Comparison of ENCODE assay signal across 8 cellular contexts in genomic region chr16:20805684-20806167, GRCh38. TPM values are rescaled to one million over a fixed set of nuclear protein-coding genes. Genes with fewer than 3 reads are reported as not detected.
DNase-seq lines count a peak whose midpoint lies in the region; ATAC-seq, FAIRE-seq and TF ChIP-seq lines count a peak whose summit lies in the region.
"Not testable (repeated sequence)": the region's sequence is repeated elsewhere in the genome, so short reads cannot be mapped to it uniquely, and the experiment has no call there.

No MANE protein-coding gene starts in this region.

- not testable (repeated sequence) for H2BK120ac ChIP-seq in H1 (replicated peaks; ENCODE audit: low read depth, low read length)

- 41% methylated on average over 12 of the region's 12 CpGs; no CpG with 5 or more reads in 1 of the 2 experiments for WGBS in H1 (ENCODE audit: extremely low coverage in 1 of 2, insufficient coverage in 1 of 2, insufficient read length in 1 of 2, insufficient replicate concordance in 2 of 2, low coverage in 1 of 2, low lambda C conversion rate in 2 of 2, missing lambda C conversion rate in 1 of 2), 2 experiments
- 1 to 6% methylated on average over 12 of the region's 12 CpGs for WGBS in testis, 2 donors

- H3K27ac Mint-ChIP-seq in activated naive CD4-positive, alpha-beta T cell treated with anti-CD3 and anti-CD28 coated beads, Interleukin-2, amount 50 U/mL, for 24 hours, result not testable (repeated sequence)
- peak overlapping the region; percentile 99 for H3K27ac Mint-ChIP-seq in neural progenitor cell

- H3K4me2 ChIP-seq in H1 (ENCODE audit: insufficient read depth in 1 of 2, low read depth in 2 of 2, low read length in 2 of 2) (peak overlapping the region; percentile 67 to 91), keratinocyte (ENCODE audit: control insufficient read depth, extremely low read depth, insufficient read depth, low read depth, low read length) (peak overlapping the region; percentile 88), neural progenitor cell (peak overlapping the region; percentile 89)

- H3K56ac ChIP-seq in H1 (replicated peaks; ENCODE audit: insufficient read length, low read depth, low read length), result not testable (repeated sequence)

- H2BK12ac ChIP-seq in H1 (ENCODE audit: low read depth, low read length), result 0 out of 2 replicates have a peak overlapping the region, but pooled peaks have one; percentile 72

- H3K79me1 ChIP-seq in H1 (ENCODE audit: low read depth, low read length), result not testable (repeated sequence)

- H3K4ac ChIP-seq in H1 (replicated peaks; ENCODE audit: insufficient read length, low read depth, low read length), result peak overlapping the region; percentile 85

- DNase-seq in COR-L47 (lab: John Stamatoyannopoulos, UW), result peak; percentile 21
- not testable (repeated sequence) for DNase-seq in RWPE2 (ENCODE audit: low spot score); H1 (ENCODE audit: low read depth in 1 of 2, low spot score in 2 of 2); keratinocyte (ENCODE audit: low read depth, low spot score); neural progenitor cell (ENCODE audit: low spot score); testis

- peak overlapping the region; percentile 84 for H3K27ac ChIP-seq in RWPE2 (ENCODE audit: poor library complexity, severe bottlenecking)
- H3K27ac ChIP-seq in H1 (ENCODE audit: low read depth, low read length); neural progenitor cell: not testable (repeated sequence)
- peak overlapping the region; percentile 89 for H3K27ac ChIP-seq in keratinocyte (ENCODE audit: control insufficient read depth, insufficient read depth, low read length)
- peak overlapping the region; percentile 88 to 91 for H3K27ac ChIP-seq in testis

- H2BK15ac ChIP-seq in H1 (ENCODE audit: low read length), result peak overlapping the region; percentile 67; the same call in 1 of the 2 replicates

- H2AK5ac ChIP-seq in H1 (ENCODE audit: low read depth, low read length), result not testable (repeated sequence)

- CTCF ChIA-PET in H1 (lab: Charles Lee; ENCODE audit: partially characterized antibody), result interaction anchor here (0.6 to 1.3 kb wide), 2 partner anchors 14 to 275 kb away, joined by 3 to 6 read pairs; no protein-coding TSS in a partner anchor

- dilution Hi-C loops in keratinocyte (cut with MboI; ENCODE audit: extremely low pct_ligation_motif_present, low sequenced_read_pairs), result not testable (repeated sequence)

- H3K9me3 ChIP-seq in RWPE2 (ENCODE audit: severe bottlenecking); H1 (ENCODE audit: insufficient read depth in 2 of 2, low read depth in 1 of 2, low read length in 1 of 2); keratinocyte (ENCODE audit: control insufficient read depth, low read depth, low read length); neural progenitor cell (ENCODE audit: low read depth); testis: not testable (repeated sequence)

- peaks cover 23% of the 10 kb centered on the region for H3K36me3 ChIP-seq in RWPE2 (ENCODE audit: low read depth)
- H3K36me3 ChIP-seq in H1 (ENCODE audit: control insufficient read depth in 2 of 4, insufficient read depth in 4 of 4, low read length in 3 of 4); keratinocyte (ENCODE audit: control insufficient read depth in 2 of 2, extremely low read depth in 1 of 2, insufficient read depth in 2 of 2, low read length in 2 of 2); neural progenitor cell; testis (ENCODE audit: low read depth, missing control alignments): not testable (repeated sequence)

- H2BK5ac ChIP-seq in H1 (ENCODE audit: low read depth, low read length), result peak overlapping the region; percentile 69

- H3K4me1 Mint-ChIP-seq in activated naive CD4-positive, alpha-beta T cell treated with anti-CD3 and anti-CD28 coated beads, Interleukin-2, amount 50 U/mL, for 24 hours, result peaks cover 14% of the 10 kb centered on the region
- not testable (repeated sequence) for H3K4me1 Mint-ChIP-seq in neural progenitor cell

- H3F3A ChIP-seq in neural progenitor cell (ENCODE audit: low read depth), result peaks cover 14% of the 10 kb centered on the region

- TF ChIP-seq EP300 in H1 (IDR thresholded peaks at IDR 0.05; ENCODE audit: borderline replicate concordance in 1 of 2, low read depth in 2 of 2, low read length in 2 of 2), result not testable (repeated sequence)

- POLR2A ChIA-PET in H1 (lab: Charles Lee; ENCODE audit: partially characterized antibody), result interaction anchor here (1.3 to 2.8 kb wide), 8 partner anchors 10 to 242 kb away, joined by 3 to 10 read pairs (median 6); partner anchors contain the start of genes DCUN1D3 and LYRM1

- peak overlapping the region; percentile 4 to 91 (median 84); a peak in 6 of 7 replicates for H3K9ac ChIP-seq in H1 (replicated peaks in 1 of 4; ENCODE audit: extremely low read depth in 1 of 4, low read depth in 3 of 4, low read length in 3 of 4)
- peak overlapping the region; percentile 89 for H3K9ac ChIP-seq in keratinocyte (ENCODE audit: control insufficient read depth, extremely low read depth, insufficient read depth, low read length)
- peak overlapping the region; percentile 40 for H3K9ac ChIP-seq in neural progenitor cell

- not testable (repeated sequence) for H3K23me2 ChIP-seq in H1 (ENCODE audit: low read depth, low read length)

- H3K4me3 ChIP-seq in RWPE2 (ENCODE audit: severe bottlenecking) (peak overlapping the region; percentile 57), H1 (ENCODE audit: extremely low read depth in 1 of 4, insufficient read depth in 2 of 4, low read depth in 3 of 4, low read length in 4 of 4) (peak overlapping the region; percentile 71 to 91 (median 80)), keratinocyte (ENCODE audit: control insufficient read depth in 2 of 3, extremely low read depth in 1 of 3, insufficient read depth in 2 of 3, low read depth in 1 of 3, low read length in 3 of 3) (peak overlapping the region; percentile 86 to 95 (median 93)), neural progenitor cell (peak overlapping the region; percentile 78), testis (peak overlapping the region; percentile 74 to 89)

- H3K23ac ChIP-seq in H1 (ENCODE audit: insufficient read length), result not testable (repeated sequence)

- not testable (repeated sequence) for H3K79me2 ChIP-seq in H1 (ENCODE audit: control insufficient read depth in 1 of 2, insufficient read depth in 2 of 2, low read length in 2 of 2); keratinocyte (ENCODE audit: control insufficient read depth, insufficient read depth, low read length)
- H3K79me2 ChIP-seq in neural progenitor cell (ENCODE audit: low read depth), result peaks cover 18% of the 10 kb centered on the region

- not testable (repeated sequence) for TF ChIP-seq POLR2A in H1 (IDR thresholded peaks at IDR 0.05; ENCODE audit: control extremely low read depth in 1 of 2, low read depth in 2 of 2, low read length in 2 of 2); testis (IDR thresholded peaks at IDR 0.05)

- FAIRE-seq in H1 (lab: Jason Lieb, UNC); keratinocyte (lab: Jason Lieb, UNC): not testable (repeated sequence)

- peak overlapping the region; percentile 91 for H4K8ac ChIP-seq in H1 (ENCODE audit: extremely low read depth, insufficient read depth, low read length)

- H4K20me1 ChIP-seq in H1 (replicated peaks in 1 of 2; ENCODE audit: control insufficient read depth in 1 of 2, insufficient read depth in 2 of 2, low read length in 2 of 2); keratinocyte (ENCODE audit: control insufficient read depth, extremely low read depth, insufficient read depth, low read length); neural progenitor cell (ENCODE audit: low read depth): not testable (repeated sequence)

- not testable (repeated sequence) for TF ChIP-seq CTCF in RWPE2 (IDR thresholded peaks at IDR 0.05; ENCODE audit: poor library complexity, severe bottlenecking); H1 (IDR thresholded peaks at IDR 0.05; ENCODE audit: control extremely low read depth in 1 of 3, insufficient read depth in 1 of 3, low read depth in 1 of 3, low read length in 3 of 3); keratinocyte (optimal IDR thresholded peaks at IDR 0.05 in 1 of 3, IDR thresholded peaks at IDR 0.05 in 1 of 3, conservative IDR thresholded peaks at IDR 0.05 in 1 of 3; ENCODE audit: extremely low read depth in 1 of 3, insufficient read depth in 2 of 3, low read length in 3 of 3); neural progenitor cell (IDR thresholded peaks at IDR 0.05); testis (IDR thresholded peaks at IDR 0.05)

- ATAC-seq in HG03575 (IDR thresholded peaks at IDR 0.05; ENCODE audit: extremely low read depth, insufficient number of reproducible peaks, low FRiP score, unreplicated experiment), result peak; percentile 12
- not testable (repeated sequence) for ATAC-seq in RWPE2 (ENCODE audit: low read depth)

- H2AFZ ChIP-seq in H1 (ENCODE audit: low read length) (peak overlapping the region; percentile 27; the same call in 1 of the 2 replicates), keratinocyte (ENCODE audit: control insufficient read depth, low read length) (peak overlapping the region; percentile 96), neural progenitor cell (replicated peaks) (peak overlapping the region; percentile 98)

- H3K4me1 ChIP-seq in RWPE2 (ENCODE audit: insufficient read depth, poor library complexity, severe bottlenecking); H1 (replicated peaks in 1 of 4; ENCODE audit: control insufficient read depth in 3 of 4, insufficient read depth in 4 of 4, low read length in 3 of 4); keratinocyte (ENCODE audit: control insufficient read depth, extremely low read depth, insufficient read depth, low read length); neural progenitor cell; testis: not testable (repeated sequence)

- H3K36me3 Mint-ChIP-seq in activated naive CD4-positive, alpha-beta T cell treated with anti-CD3 and anti-CD28 coated beads, Interleukin-2, amount 50 U/mL, for 24 hours; neural progenitor cell: not testable (repeated sequence)

- not testable (repeated sequence) for H3K9me1 ChIP-seq in keratinocyte (ENCODE audit: control insufficient read depth, extremely low read depth, insufficient read depth, low read length)

- H3K27me3 Mint-ChIP-seq in activated naive CD4-positive, alpha-beta T cell treated with anti-CD3 and anti-CD28 coated beads, Interleukin-2, amount 50 U/mL, for 24 hours; neural progenitor cell (ENCODE audit: insufficient read depth, low read depth): not testable (repeated sequence)

- H2BK20ac ChIP-seq in H1 (ENCODE audit: low read length), result not testable (repeated sequence)

- not testable (repeated sequence) for H3K27me3 ChIP-seq in RWPE2 (ENCODE audit: insufficient read depth, poor library complexity, severe bottlenecking); H1 (replicated peaks in 1 of 4; ENCODE audit: control insufficient read depth in 3 of 4, extremely low read depth in 1 of 4, insufficient read depth in 3 of 4, low read length in 3 of 4); keratinocyte (ENCODE audit: control insufficient read depth, extremely low read depth, insufficient read depth, low read length); neural progenitor cell; testis

- peak overlapping the region; percentile 73 for H4K5ac ChIP-seq in H1 (ENCODE audit: insufficient read length, low read depth, low read length)

- peak overlapping the region; percentile 76 for H3K18ac ChIP-seq in H1 (ENCODE audit: extremely low read depth, low read length)

- peak overlapping the region; percentile 52 for H4K91ac ChIP-seq in H1 (replicated peaks; ENCODE audit: insufficient read length, low read length)

- TF ChIP-seq RAD21 in H1 (IDR thresholded peaks at IDR 0.05 in 1 of 2, conservative IDR thresholded peaks at IDR 0.05 in 1 of 2; ENCODE audit: low read depth in 2 of 2, low read length in 2 of 2), result not testable (repeated sequence)

- intact Hi-C loops in testis (cut with DNase I; ENCODE audit: low total_unique reads), result not testable (repeated sequence)

- H3K4me3 Mint-ChIP-seq in activated naive CD4-positive, alpha-beta T cell treated with anti-CD3 and anti-CD28 coated beads, Interleukin-2, amount 50 U/mL, for 24 hours, result peak overlapping the region; percentile 99
- H3K4me3 Mint-ChIP-seq in neural progenitor cell, result peak overlapping the region; percentile 98

- not testable (repeated sequence) for H3K14ac ChIP-seq in H1 (ENCODE audit: insufficient read length)

- not testable (repeated sequence) for H3K9me3 Mint-ChIP-seq in activated naive CD4-positive, alpha-beta T cell treated with anti-CD3 and anti-CD28 coated beads, Interleukin-2, amount 50 U/mL, for 24 hours; neural progenitor cell

RNA-seq across cellular contexts. Expression of gene ERI2, which starts 0.5 kb away (rescaled TPM):
- total RNA-seq in H1 (2021; fragmentation: NEBNext Ultra II Directional; extraction: Animal tissue kit (Norgen Biotek cat#: 25700)), result 12.6 and 14.5 TPM in 2 replicates
- polyA plus RNA-seq in H1 (2011; rRNA removed), result 5.4 and 11.0 TPM in 2 replicates
- polyA plus RNA-seq in H1 (2011; cell fraction: cytosol; rRNA removed), result 8.2 TPM
- polyA plus RNA-seq in H1 (2011; cell fraction: nucleus; rRNA removed), result 5.3 TPM
- polyA plus RNA-seq in H1 (2012, experiment 1 of 2), result 6.7 to 10.7 TPM (median 7.9 TPM) in 4 replicates
- polyA plus RNA-seq in H1 (2012, experiment 2 of 2), result 0.58 TPM
- polyA plus RNA-seq in H1 (2013, experiment 1 of 2), result 9.4 TPM
- 8.0 TPM for polyA plus RNA-seq in H1 (2013, experiment 2 of 2)
- 9.4 and 16.3 TPM in 2 replicates for polyA minus RNA-seq in H1 (2011; rRNA and poly(A)+ RNA removed)
- polyA minus RNA-seq in H1 (2011; cell fraction: cytosol; rRNA and poly(A)+ RNA removed), result 12.2 TPM
- polyA minus RNA-seq in H1 (2011; cell fraction: nucleus; rRNA and poly(A)+ RNA removed), result 12.7 TPM
- 15.2 to 35.3 TPM (median 19.5 TPM) in 3 replicates for polyA plus RNA-seq in keratinocyte
- polyA plus RNA-seq in keratinocyte (2011; ENCODE audit: low read depth), result 16.9 TPM
- 8.5 and 15.5 TPM in 2 replicates for polyA plus RNA-seq in keratinocyte (2011; cell fraction: cytosol; rRNA removed)
- polyA plus RNA-seq in keratinocyte (2011; cell fraction: nucleus; rRNA removed), result 11.2 and 18.7 TPM in 2 replicates
- polyA plus RNA-seq in keratinocyte (2012; ENCODE audit: low replicate concordance), result 10.6 and 11.2 TPM in 2 replicates
- polyA minus RNA-seq in keratinocyte, result 2.0 to 10.3 TPM (median 6.2 TPM) in 3 replicates
- polyA minus RNA-seq in keratinocyte (2011; cell fraction: cytosol; rRNA and poly(A)+ RNA removed), result 5.6 TPM
- 4.7 and 10.2 TPM in 2 replicates for polyA minus RNA-seq in keratinocyte (2011; cell fraction: nucleus; rRNA and poly(A)+ RNA removed)
- total RNA-seq in neural progenitor cell (ENCODE audit: low replicate concordance), result 46.9 and 56.4 TPM in 2 replicates
- 10 to 100 TPM; 66.5 to 71.1 TPM for total RNA-seq in testis
- polyA plus RNA-seq in testis (ENCODE audit: insufficient read depth, low read depth, low replicate concordance), result 42.9 TPM

RNA-seq across cellular contexts. Expression of gene REXO5, which starts 0.6 kb away (rescaled TPM):
- total RNA-seq in H1 (2021; fragmentation: NEBNext Ultra II Directional; extraction: Animal tissue kit (Norgen Biotek cat#: 25700)), result 6.0 and 8.9 TPM in 2 replicates
- 2.2 and 2.4 TPM in 2 replicates for polyA plus RNA-seq in H1 (2011; rRNA removed)
- polyA plus RNA-seq in H1 (2011; cell fraction: cytosol; rRNA removed), result 4.6 TPM
- 7.8 TPM for polyA plus RNA-seq in H1 (2011; cell fraction: nucleus; rRNA removed)
- polyA plus RNA-seq in H1 (2012, experiment 1 of 2), result 4.7 to 6.2 TPM (median 5.6 TPM) in 4 replicates
- polyA plus RNA-seq in H1 (2012, experiment 2 of 2), result 3.9 TPM
- polyA plus RNA-seq in H1 (2013, experiment 1 of 2), result 3.8 TPM
- 3.6 TPM for polyA plus RNA-seq in H1 (2013, experiment 2 of 2)
- 8.6 and 12.7 TPM in 2 replicates for polyA minus RNA-seq in H1 (2011; rRNA and poly(A)+ RNA removed)
- polyA minus RNA-seq in H1 (2011; cell fraction: cytosol; rRNA and poly(A)+ RNA removed), result 3.6 TPM
- 19.9 TPM for polyA minus RNA-seq in H1 (2011; cell fraction: nucleus; rRNA and poly(A)+ RNA removed)
- polyA plus RNA-seq in keratinocyte, result 1.3 to 2.6 TPM (median 1.8 TPM) in 3 replicates
- 2.0 TPM for polyA plus RNA-seq in keratinocyte (2011; ENCODE audit: low read depth)
- polyA plus RNA-seq in keratinocyte (2011; cell fraction: cytosol; rRNA removed), result 0.96 and 1.4 TPM in 2 replicates
- 3.8 and 4.3 TPM in 2 replicates for polyA plus RNA-seq in keratinocyte (2011; cell fraction: nucleus; rRNA removed)
- 1.5 and 1.8 TPM in 2 replicates for polyA plus RNA-seq in keratinocyte (2012; ENCODE audit: low replicate concordance)
- polyA minus RNA-seq in keratinocyte, result 1.3 to 2.1 TPM (median 1.5 TPM) in 3 replicates
- 3.1 TPM for polyA minus RNA-seq in keratinocyte (2011; cell fraction: cytosol; rRNA and poly(A)+ RNA removed)
- 1.7 and 3.8 TPM in 2 replicates for polyA minus RNA-seq in keratinocyte (2011; cell fraction: nucleus; rRNA and poly(A)+ RNA removed)
- total RNA-seq in neural progenitor cell (ENCODE audit: low replicate concordance), result 9.8 and 13.1 TPM in 2 replicates
- total RNA-seq in testis, result 100 to 1,000 TPM; 228 to 234 TPM
- 991 TPM for polyA plus RNA-seq in testis (ENCODE audit: insufficient read depth, low read depth, low replicate concordance)

RNA-seq across cellular contexts. Expression of gene ACSM3, which starts 41.9 kb away (rescaled TPM):
- total RNA-seq in H1 (2021; fragmentation: NEBNext Ultra II Directional; extraction: Animal tissue kit (Norgen Biotek cat#: 25700)), result 3.3 and 6.2 TPM in 2 replicates
- polyA plus RNA-seq in H1 (2011; rRNA removed) (4.9 and 5.7 TPM in 2 replicates), keratinocyte (0.38 to 0.40 TPM (median 0.39 TPM) in 3 replicates), testis (ENCODE audit: insufficient read depth, low read depth, low replicate concordance) (41.1 TPM)
- polyA plus RNA-seq in H1 (2011; cell fraction: cytosol; rRNA removed), result 7.3 TPM
- polyA plus RNA-seq in H1 (2011; cell fraction: nucleus; rRNA removed), result 4.2 TPM
- 5.2 to 7.9 TPM (median 5.5 TPM) in 4 replicates for polyA plus RNA-seq in H1 (2012, experiment 1 of 2)
- polyA plus RNA-seq in H1 (2012, experiment 2 of 2), result 0.93 TPM
- 6.8 TPM for polyA plus RNA-seq in H1 (2013, experiment 1 of 2)
- 6.5 TPM for polyA plus RNA-seq in H1 (2013, experiment 2 of 2)
- polyA minus RNA-seq in H1 (2011; rRNA and poly(A)+ RNA removed), result 4.2 and 4.6 TPM in 2 replicates
- polyA minus RNA-seq in H1 (2011; cell fraction: cytosol; rRNA and poly(A)+ RNA removed), result 3.9 TPM
- polyA minus RNA-seq in H1 (2011; cell fraction: nucleus; rRNA and poly(A)+ RNA removed), result 4.7 TPM
- 1.2 TPM for polyA plus RNA-seq in keratinocyte (2011; ENCODE audit: low read depth)
- polyA plus RNA-seq in keratinocyte (2011; cell fraction: cytosol; rRNA removed), result 0.36 and 0.51 TPM in 2 replicates
- polyA plus RNA-seq in keratinocyte (2011; cell fraction: nucleus; rRNA removed), result 0.27 and 0.59 TPM in 2 replicates
- 0.44 and 0.82 TPM in 2 replicates for polyA plus RNA-seq in keratinocyte (2012; ENCODE audit: low replicate concordance)
- 0.36 to 0.42 TPM in 2 of 3 replicates, not detected in the other for polyA minus RNA-seq in keratinocyte
- polyA minus RNA-seq in keratinocyte (2011; cell fraction: cytosol; rRNA and poly(A)+ RNA removed), result not detected
- polyA minus RNA-seq in keratinocyte (2011; cell fraction: nucleus; rRNA and poly(A)+ RNA removed), result 0.85 TPM in 1 of 2 replicates, not detected in the other
- total RNA-seq in neural progenitor cell (ENCODE audit: low replicate concordance) (2.9 and 3.8 TPM in 2 replicates), testis (100 to 1,000 TPM in 1 of 2 donors, 10 to 100 TPM in 1; 68.0 to 120 TPM)

Comparison
In these comparisons a context has a peak if more than half of its experiments do, and no peak if none do; other contexts are left out.
1. H2AFZ ChIP-seq: peak in every context shown above with its lines; median percentile 98 in neural progenitor cell; 96 in keratinocyte; 27 in H1.
2. RNA of gene REXO5, which starts 0.6 kb away (total RNA-seq): 228 to 234 TPM in testis; 9.8 to 13.1 TPM in neural progenitor cell and 6.0 to 8.9 TPM in H1; every median in the first group is over 10 times any median in the second.
3. Peak in every context shown above with its lines, with median percentiles within 50 percentile points of each other: H3K4me3 ChIP-seq, H3K4me2 ChIP-seq and H3K9ac ChIP-seq.